9 cellular contexts compared by ENCODE assay signal in the genomic region with DNA sequence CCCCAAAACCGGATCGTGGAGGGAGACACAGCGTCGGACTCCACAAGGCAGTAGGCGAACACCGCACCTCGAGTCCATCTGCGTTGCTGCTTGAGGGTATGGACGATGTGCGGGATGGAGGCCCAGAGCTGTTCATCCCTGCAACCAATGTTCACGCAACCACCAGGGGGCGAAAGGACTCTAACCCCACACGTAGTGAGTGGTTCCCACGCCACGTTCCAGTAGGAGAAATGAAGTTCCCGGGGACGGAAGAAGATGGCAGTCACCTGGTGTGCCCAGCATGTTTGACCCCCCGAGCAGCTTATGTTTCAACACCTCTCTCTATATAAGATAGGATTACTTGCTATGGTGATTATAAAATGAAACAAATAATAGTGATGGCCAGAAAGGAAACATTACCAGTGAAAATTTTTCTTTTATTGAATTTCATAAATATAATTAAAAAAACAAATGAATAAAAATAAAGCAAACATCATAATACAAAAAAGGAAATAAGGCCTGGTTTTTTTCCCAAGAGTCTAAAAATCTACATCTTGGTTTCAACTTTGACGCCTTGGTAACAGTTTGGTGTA.
A peak's percentile ranks its signal among the peaks of the same experiment; 100 is the strongest.
DNase-seq lines count a peak whose midpoint lies in the region; ATAC-seq and TF ChIP-seq lines count a peak whose summit lies in the region.
"Had no signal": no experiment of that assay in that cellular context is flagged by ENCODE, and none has a peak within 500 bp of the region (broad histone marks: within the 10 kb centered on the region; RNA-seq: fewer than 3 reads in every experiment).

No MANE protein-coding gene starts in this region.

- no peak overlapping the region for H3K4me2 ChIP-seq in SU-DHL-6 (ENCODE audit: low read depth, low read length, poor library complexity, severe bottlenecking)

- ATAC-seq in GM19395 (IDR thresholded peaks at IDR 0.05; ENCODE audit: unreplicated experiment) (no peak), HG03460 (IDR thresholded peaks at IDR 0.05; ENCODE audit: unreplicated experiment) (no peak)

- no peaks in the 10 kb centered on the region for H3K9me3 ChIP-seq in SU-DHL-6 (ENCODE audit: insufficient read depth, low read length)

- DNase-seq in EH (ENCODE audit: low read depth) (peak; percentile 86), iPS-NIHi11 (ENCODE audit: low spot score) (peak; percentile 85)
- peak; percentile 15 to 42 (median 32) for DNase-seq in stimulated activated CD4-positive, alpha-beta T cell treated with anti-CD3 and anti-CD28 coated beads, Interleukin-12 subunit alpha, Interleukin-12 subunit beta, amount 100 ng/mL, for 48 hours (ENCODE audit: low read depth in 2 of 3, low spot score in 1 of 3)

- peak overlapping the region in 2 of 5 experiments; percentile 41 to 60 for H3K4me3 Mint-ChIP-seq in brain
- H3K4me3 Mint-ChIP-seq: activated naive CD4-positive, alpha-beta T cell treated with anti-CD3 and anti-CD28 coated beads, Interleukin-2, amount 50 U/mL, for 24 hours had no signal

- H3K27ac Mint-ChIP-seq in brain = no peak overlapping the region

- H3K9me3 Mint-ChIP-seq in brain = peaks cover 2 to 9% (median 5%) of the 10 kb centered on the region in 5 experiments
- H3K9me3 Mint-ChIP-seq: activated naive CD4-positive, alpha-beta T cell treated with anti-CD3 and anti-CD28 coated beads, Interleukin-2, amount 50 U/mL, for 24 hours had no signal

- H3K36me3 Mint-ChIP-seq in brain = no peaks in the 10 kb centered on the region
- H3K36me3 Mint-ChIP-seq: activated naive CD4-positive, alpha-beta T cell treated with anti-CD3 and anti-CD28 coated beads, Interleukin-2, amount 50 U/mL, for 24 hours had no signal

- no peaks in the 10 kb centered on the region for H3K79me2 ChIP-seq in SU-DHL-6 (ENCODE audit: insufficient read depth, low read length)

- H3K9me2 ChIP-seq in SU-DHL-6 (replicated peaks; ENCODE audit: insufficient read depth, low read length) = no peaks in the 10 kb centered on the region

- TF ChIP-seq CTCF in LNCAP (IDR thresholded peaks at IDR 0.05) (peak; percentile 64), SU-DHL-6 (IDR thresholded peaks at IDR 0.05; ENCODE audit: insufficient read depth, low read length, poor library complexity, severe bottlenecking) (peak; percentile 36), brain (conservative IDR thresholded peaks at IDR 0.05) (peak; percentile 76 to 81)

- H3K4me1 Mint-ChIP-seq in brain = peaks cover 15% of the 10 kb centered on the region
- H3K4me1 Mint-ChIP-seq: activated naive CD4-positive, alpha-beta T cell treated with anti-CD3 and anti-CD28 coated beads, Interleukin-2, amount 50 U/mL, for 24 hours had no signal

- no peaks in the 10 kb centered on the region for H4K20me1 ChIP-seq in SU-DHL-6 (ENCODE audit: low read depth, low read length)

- H3K4me3 ChIP-seq in SU-DHL-6 (ENCODE audit: insufficient read depth, low read length, poor library complexity, severe bottlenecking) = no peak overlapping the region

- H2AFZ ChIP-seq in SU-DHL-6 (ENCODE audit: low read depth, low read length, severe bottlenecking) = no peak overlapping the region

- H3K9ac ChIP-seq in SU-DHL-6 (ENCODE audit: low read length) = no peak overlapping the region

- peaks cover 19% of the 10 kb centered on the region for H3K27me3 Mint-ChIP-seq in brain

- H3F3A ChIP-seq in SU-DHL-6 (ENCODE audit: insufficient read depth) = no peaks in the 10 kb centered on the region

- no peaks in the 10 kb centered on the region for H3K27me3 ChIP-seq in SU-DHL-6 (ENCODE audit: low read length)

- H3K36me3 ChIP-seq in SU-DHL-6 (ENCODE audit: low read length) = no peaks in the 10 kb centered on the region

- no peak overlapping the region for H3K27ac ChIP-seq in SU-DHL-6 (ENCODE audit: low read depth, low read length)

Comparison
In these comparisons a context has a peak if more than half of its experiments do, and no peak if none do; other contexts are left out.
1. DNase-seq: peak in every context shown above with its lines; median percentile 86 in EH; 85 in iPS-NIHi11; 32 in stimulated activated CD4-positive, alpha-beta T cell treated with anti-CD3 and anti-CD28 coated beads, Interleukin-12 subunit alpha, Interleukin-12 subunit beta, amount 100 ng/mL, for 48 hours.